In genomic region chr11:400241-400729, GRCh38 we compare ENCODE assay signal across 2 cellular contexts.
TF ChIP-seq lines count a peak whose summit lies in the region.

No MANE protein-coding gene starts in this region.

TF ChIP-seq in HepG2, 621 proteins besides CTCF, POLR2A, EP300 and RAD21:
- TF ChIP-seq AGO2 (optimal IDR thresholded peaks at IDR 0.05; ENCODE audit: low read depth, low read length) (peak; percentile 17), ZNF720 (CRISPR knock-in tag; IDR thresholded peaks at IDR 0.05) (no peak)

TF ChIP-seq in WTC11, 78 proteins besides CTCF, POLR2A, EP300 and RAD21:
- TF ChIP-seq ZBTB21 (CRISPR knock-in tag; IDR thresholded peaks at IDR 0.05; ENCODE audit: borderline replicate concordance) (no peak), AFF4 (CRISPR knock-in tag; IDR thresholded peaks at IDR 0.05; ENCODE audit: borderline replicate concordance) (no peak), CDX4 (CRISPR knock-in tag; IDR thresholded peaks at IDR 0.05; ENCODE audit: borderline replicate concordance) (no peak), TEAD1 (CRISPR knock-in tag; IDR thresholded peaks at IDR 0.05) (no peak), ZNF532 (CRISPR knock-in tag; IDR thresholded peaks at IDR 0.05; ENCODE audit: borderline replicate concordance) (no peak), MXD4 (CRISPR knock-in tag; IDR thresholded peaks at IDR 0.05; ENCODE audit: borderline replicate concordance) (no peak), NFE2L1 (CRISPR knock-in tag; IDR thresholded peaks at IDR 0.05) (no peak), HMGA2 (CRISPR knock-in tag; IDR thresholded peaks at IDR 0.05) (no peak), RELA (CRISPR knock-in tag; IDR thresholded peaks at IDR 0.05; ENCODE audit: borderline replicate concordance) (no peak), ZNF219 (CRISPR knock-in tag; IDR thresholded peaks at IDR 0.05; ENCODE audit: borderline replicate concordance) (no peak), ZMAT4 (CRISPR knock-in tag; IDR thresholded peaks at IDR 0.05) (no peak), ATF2 (CRISPR knock-in tag; IDR thresholded peaks at IDR 0.05; ENCODE audit: borderline replicate concordance, low read depth) (no peak), ELF4 (CRISPR knock-in tag; IDR thresholded peaks at IDR 0.05; ENCODE audit: low read depth) (no peak), ESRRA (CRISPR knock-in tag; IDR thresholded peaks at IDR 0.05; ENCODE audit: borderline replicate concordance) (no peak), NFYB (CRISPR knock-in tag; conservative IDR thresholded peaks at IDR 0.05; ENCODE audit: low read depth) (no peak), JAZF1 (CRISPR knock-in tag; IDR thresholded peaks at IDR 0.05) (no peak), E2F1 (CRISPR knock-in tag; IDR thresholded peaks at IDR 0.05) (no peak)
TF ChIP-seq in WTC11: peak in this region for 0.
